ENCODE assay signal across 9 cellular contexts in the genomic region with DNA sequence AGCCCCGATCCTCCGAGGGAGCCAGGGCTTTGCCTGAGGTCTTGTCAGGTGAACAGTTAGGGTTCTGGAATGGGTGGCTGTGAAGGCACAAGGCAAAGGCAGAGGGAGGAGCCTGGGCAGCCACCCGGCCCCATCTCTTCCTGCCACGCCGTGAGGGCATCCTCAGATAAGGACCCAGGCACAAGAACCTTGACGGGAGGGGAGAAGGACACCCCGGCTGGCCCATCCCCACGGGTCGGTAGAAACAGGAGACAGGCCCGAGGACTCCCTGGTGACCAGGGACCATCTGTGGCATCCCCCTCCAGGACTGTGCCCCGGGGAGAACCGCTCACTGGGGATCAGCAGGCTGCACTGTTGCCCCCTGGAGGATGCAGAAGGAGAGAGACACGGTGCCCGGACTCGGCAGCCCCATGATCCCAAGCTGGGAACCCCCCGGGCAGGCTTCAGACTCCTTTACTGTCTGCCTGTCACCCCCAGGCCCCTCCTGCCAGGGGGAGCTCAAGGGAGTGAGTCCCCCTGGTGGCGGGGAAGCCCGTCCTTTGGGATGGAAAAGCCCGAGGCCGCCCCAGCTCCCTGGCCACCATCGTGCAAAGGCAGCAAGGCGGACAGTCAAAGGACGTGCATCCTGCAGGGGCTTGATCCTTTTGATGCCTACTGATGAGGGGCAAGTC. TPM values are rescaled to one million over a fixed set of nuclear protein-coding genes. Genes with fewer than 3 reads are reported as not detected.
DNase-seq lines count a peak whose midpoint lies in the region; ATAC-seq and TF ChIP-seq lines count a peak whose summit lies in the region.
"Had no signal": no experiment of that assay in that cellular context is flagged by ENCODE, and none has a peak within 500 bp of the region (broad histone marks: within the 10 kb centered on the region; RNA-seq: fewer than 3 reads in every experiment).

No MANE protein-coding gene starts in this region.

- peaks cover 3 to 50% (median 38%) of the 10 kb centered on the region in 6 donors for H3K4me1 ChIP-seq in spleen
- H3K4me1 ChIP-seq: parathyroid adenoma had no signal

- peaks cover 73% of the 10 kb centered on the region for H3K27me3 Mint-ChIP-seq in CD4-positive, alpha-beta T cell
- H3K27me3 Mint-ChIP-seq in activated T-cell treated with anti-CD3 and anti-CD28 coated beads, Interleukin-2, amount 50 U/mL, for 24 hours = peaks cover 37% of the 10 kb centered on the region

- ATAC-seq in CD4-positive, alpha-beta T cell (ENCODE audit: poor library complexity) = peak; percentile 70
- ATAC-seq in GM21576 (IDR thresholded peaks at IDR 0.05; ENCODE audit: unreplicated experiment) (peak; percentile 61), Right ventricle myocardium superior (ENCODE audit: poor library complexity) (peak; percentile 34)

- H3K27me3 ChIP-seq in CD4-positive, alpha-beta T cell (ENCODE audit: control insufficient read depth, insufficient read depth, low read length) = peaks cover 11% of the 10 kb centered on the region
- H3K27me3 ChIP-seq in spleen (replicated peaks in 1 of 7) = peaks cover 0 to 37% (median 0%) of the 10 kb centered on the region in 7 donors

- POLR2A ChIA-PET in CD4-positive, alpha-beta T cell (lab: Charles Lee) = no interaction called here

- peak overlapping the region; percentile 69 for H3K4me3 Mint-ChIP-seq in CD4-positive, alpha-beta T cell
- H3K4me3 Mint-ChIP-seq in activated T-cell treated with anti-CD3 and anti-CD28 coated beads, Interleukin-2, amount 50 U/mL, for 24 hours = peak overlapping the region; percentile 46

- no peaks in the 10 kb centered on the region for H3K9me3 ChIP-seq in CD4-positive, alpha-beta T cell (ENCODE audit: control insufficient read depth, low read length)
- no peaks in the 10 kb centered on the region for H3K9me3 ChIP-seq in spleen

- 10 to 16% (median 14%) methylated on average over 16 to 23 of the region's 23 CpGs for WGBS in spleen, 5 donors

- H3K4me1 Mint-ChIP-seq in CD4-positive, alpha-beta T cell (ENCODE audit: low read depth) = peaks cover 11% of the 10 kb centered on the region
- H3K4me1 Mint-ChIP-seq in activated T-cell treated with anti-CD3 and anti-CD28 coated beads, Interleukin-2, amount 50 U/mL, for 24 hours (ENCODE audit: low read depth) = peaks cover 19% of the 10 kb centered on the region

- no peaks in the 10 kb centered on the region for H3K36me3 ChIP-seq in spleen

- no peaks in the 10 kb centered on the region for H3K9me3 Mint-ChIP-seq in CD4-positive, alpha-beta T cell
- no peaks in the 10 kb centered on the region for H3K9me3 Mint-ChIP-seq in activated T-cell treated with anti-CD3 and anti-CD28 coated beads, Interleukin-2, amount 50 U/mL, for 24 hours

- H3K36me3 Mint-ChIP-seq in CD4-positive, alpha-beta T cell (ENCODE audit: low read depth) = no peaks in the 10 kb centered on the region
- no peaks in the 10 kb centered on the region for H3K36me3 Mint-ChIP-seq in activated T-cell treated with anti-CD3 and anti-CD28 coated beads, Interleukin-2, amount 50 U/mL, for 24 hours (ENCODE audit: low read depth)

- no peak overlapping the region for H3K27ac ChIP-seq in CD4-positive, alpha-beta T cell (ENCODE audit: low read depth, low read length)
- peak overlapping the region in 4 of 8 donors; percentile 54 to 73 (median 66) for H3K27ac ChIP-seq in spleen
- H3K27ac ChIP-seq: parathyroid adenoma had no signal

- H3K27ac Mint-ChIP-seq in CD4-positive, alpha-beta T cell = no peak overlapping the region
- H3K27ac Mint-ChIP-seq in activated T-cell treated with anti-CD3 and anti-CD28 coated beads, Interleukin-2, amount 50 U/mL, for 24 hours = peak overlapping the region; percentile 76

- intact Hi-C loops in CD4-positive, alpha-beta T cell (cut with DNase I, micrococcal nuclease) = loop anchor here (2.0 kb wide), 2 partner anchors 199 to 201 kb away; no protein-coding TSS in a partner anchor
- intact Hi-C loops in Right ventricle myocardium superior (cut with DNase I) (loop anchor here (5.0 to 10.0 kb wide), 2 partner anchors 135 to 197 kb away; no protein-coding TSS in a partner anchor), spleen (cut with DNase I; ENCODE audit: low total_unique reads) (no loop called here)

- CTCF ChIA-PET in CD4-positive, alpha-beta T cell (lab: Charles Lee) = interaction anchor here (0.8 to 0.9 kb wide), 2 partner anchors 8 to 13 kb away, joined by 3 read pairs; no protein-coding TSS in a partner anchor

- peak; percentile 36 for TF ChIP-seq CTCF in CD4-positive, alpha-beta T cell (IDR thresholded peaks at IDR 0.05)
- peak in 10 of 11 experiments; percentile 14 to 68 (median 60) for TF ChIP-seq CTCF in spleen (IDR thresholded peaks at IDR 0.05 in 8 of 11, conservative IDR thresholded peaks at IDR 0.05 in 3 of 11)

- H3K4me3 ChIP-seq in spleen = peak overlapping the region in 6 of 8 donors; percentile 15 to 59 (median 18)

- DNase-seq in CD4-positive, alpha-beta T cell = peak in 9 of 10 experiments; percentile 7 to 47 (median 18)
- peak; percentile 7 for DNase-seq in NCI-H460 (ENCODE audit: extremely low read depth, low read depth)
- peak; percentile 71 for DNase-seq in activated T-cell treated with anti-CD3 and anti-CD28 coated beads, Interleukin-2, amount 50 U/mL, for 24 hours
- peak; percentile 64 for DNase-seq in Right ventricle myocardium superior
- peak; percentile 81 for DNase-seq in spleen
- DNase-seq in KG1 (lab: John Stamatoyannopoulos, UW) = no peak
- DNase-seq in DMS114 treated with DMSO at 0.1 percent for 48 hours (lab: John Stamatoyannopoulos, UW; ENCODE audit: unreplicated experiment) = no peak

- TF ChIP-seq POLR2A in spleen (IDR thresholded peaks at IDR 0.05) = no peak

RNA-seq across cellular contexts. Expression of gene PCSK6, which starts 12.3 kb away (rescaled TPM):
- total RNA-seq in CD4-positive, alpha-beta T cell = under 1 TPM in 1 of 2 experiments, not detected in 1; 0.28 TPM
- 20.2 and 22.4 TPM in 2 replicates for total RNA-seq in NCI-H460 (2014; rRNA removed; shearing (Covaris generic))
- polyA plus RNA-seq in NCI-H460 (2014; cell fraction: nucleus; rRNA removed) = 15.0 and 22.6 TPM in 2 replicates
- total RNA-seq in Right ventricle myocardium superior (34.7 TPM), spleen (100 to 1,000 TPM; 167 to 403 (median 304) TPM)
- 10 to 100 TPM in 2 of 3 donors, 1 to 10 TPM in 1; 10.0 to 39.8 (median 21.7) TPM for polyA plus RNA-seq in spleen

Comparison
In these comparisons a context has a peak if more than half of its experiments do, and no peak if none do; other contexts are left out.
1. DNase-seq: peak in CD4-positive, alpha-beta T cell (9 of 10), NCI-H460 (single experiment), activated T-cell treated with anti-CD3 and anti-CD28 coated beads, Interleukin-2, amount 50 U/mL, for 24 hours (single experiment), Right ventricle myocardium superior (single experiment) and spleen (single experiment); none in KG1 (single experiment) and DMS114 treated with DMSO at 0.1 percent for 48 hours (single experiment).
2. RNA of gene PCSK6, which starts 12.3 kb away (total RNA-seq): 167 to 403 TPM in spleen, 34.7 TPM in Right ventricle myocardium superior (single experiment) and 20.2 to 22.4 TPM in NCI-H460; 0.28 TPM in CD4-positive, alpha-beta T cell; every median in the first group is over 10 times any median in the second.
3. Peak in every context shown above with its lines, with median percentiles within 50 percentile points of each other: ATAC-seq.